Comparison of ENCODE assay signal across 33 cellular contexts in genomic region chr7:41421056-41421455, GRCh38.
"Had no signal": no experiment of that assay in that cellular context is flagged by ENCODE, and none has a peak within 500 bp of the region (broad histone marks: within the 10 kb centered on the region; RNA-seq: fewer than 3 reads in every experiment).

No MANE protein-coding gene starts in this region.

- H3K27me3 ChIP-seq: body of pancreas, brain microvascular endothelial cell, breast epithelium had no signal

- DNase-seq: activated B cell treated with CpG ODN at 0.5 μM for 24 hours; activated CD4-positive, alpha-beta memory T cell treated with anti-CD3 and anti-CD28 coated beads for 36 hours; activated CD4-positive, alpha-beta T cell treated with anti-CD3 and anti-CD28 coated beads for 4 hours; activated CD4-positive, alpha-beta T cell treated with anti-CD3 and anti-CD28 coated beads, Interleukin-2, amount 10 ng/mL, durations not matched to agents 24 days and 14 days; activated CD4-positive, alpha-beta T cell treated with anti-CD3 and anti-CD28 coated beads, Interleukin-2, amount 50 U/mL, for 1 hour; activated CD4-positive, alpha-beta T cell treated with anti-CD3 and anti-CD28 coated beads, Interleukin-2, amount 50 U/mL, for 4 hours; activated CD4-positive, CD25-positive, alpha-beta regulatory T cell treated with anti-CD3 and anti-CD28 coated beads, Interleukin-2, amount 50 U/mL, for 72 hours; activated CD8-positive, alpha-beta memory T cell treated with anti-CD3 and anti-CD28 coated beads, Interleukin-2, amount 50 U/mL, for 4 hours; activated CD8-positive, alpha-beta T cell treated with anti-CD3 and anti-CD28 coated beads for 36 hours; activated effector memory CD4-positive, alpha-beta T cell treated with anti-CD3 and anti-CD28 coated beads, Interleukin-2, amount 50 U/mL, for 16 hours; activated gamma-delta T cell treated with Interleukin-2 at 50 U/mL for 16 hours; activated naive CD4-positive, alpha-beta T cell; activated naive CD4-positive, alpha-beta T cell treated with anti-CD3 and anti-CD28 coated beads for 36 hours; activated naive CD4-positive, alpha-beta T cell treated with anti-CD3 and anti-CD28 coated beads, Interleukin-2, amount 50 U/mL, for 16 hours; activated naive CD8-positive, alpha-beta T cell treated with anti-CD3 and anti-CD28 coated beads for 36 hours; activated T-cell treated with anti-CD3 and anti-CD28 coated beads for 4 hours; activated T-cell treated with anti-CD3 and anti-CD28 coated beads, Interleukin-2, amount 50 U/mL, for 1 hour; activated T-cell treated with anti-CD3 and anti-CD28 coated beads, Interleukin-2, amount 50 U/mL, for 4 hours; activated T-cell treated with anti-CD3 and anti-CD28 coated beads, Interleukin-2, amount 50 U/mL, for 72 hours; aorta; body of pancreas; brain microvascular endothelial cell; central memory CD4-positive, alpha-beta T cell; T-helper 1 cell; T-helper 2 cell; T-helper 9 cell had no signal

- H3K4me1 Mint-ChIP-seq: activated B cell treated with CpG ODN at 0.5 μM for 24 hours; activated CD4-positive, alpha-beta T cell treated with anti-CD3 and anti-CD28 coated beads, Interleukin-2, amount 10 ng/mL, durations not matched to agents 24 days and 14 days; activated naive CD8-positive, alpha-beta T cell treated with anti-CD3 and anti-CD28 coated beads for 36 hours; activated T-helper 17 cell treated with anti-CD3 and anti-CD28 coated beads, Interleukin-2, amount 50 U/mL, for 72 hours had no signal

- H3K4me3 ChIP-seq: body of pancreas, breast epithelium had no signal

- H3K36me3 Mint-ChIP-seq: activated CD4-positive, alpha-beta memory T cell treated with anti-CD3 and anti-CD28 coated beads for 36 hours; activated naive CD4-positive, alpha-beta T cell treated with anti-CD3 and anti-CD28 coated beads, Interleukin-2, amount 50 U/mL, for 72 hours; activated naive CD8-positive, alpha-beta T cell treated with anti-CD3 and anti-CD28 coated beads for 36 hours had no signal

- H3K9me3 Mint-ChIP-seq: activated B cell treated with CpG ODN at 0.5 μM for 24 hours; activated CD4-positive, alpha-beta memory T cell treated with anti-CD3 and anti-CD28 coated beads for 36 hours; activated naive CD4-positive, alpha-beta T cell treated with anti-CD3 and anti-CD28 coated beads for 36 hours; activated naive CD8-positive, alpha-beta T cell treated with anti-CD3 and anti-CD28 coated beads for 36 hours had no signal

- H3K4me1 ChIP-seq: body of pancreas, breast epithelium had no signal

- H3K9me3 ChIP-seq: body of pancreas, breast epithelium had no signal

- H3K27me3 Mint-ChIP-seq: activated CD4-positive, alpha-beta memory T cell treated with anti-CD3 and anti-CD28 coated beads for 36 hours; activated CD4-positive, alpha-beta T cell treated with anti-CD3 and anti-CD28 coated beads, Interleukin-2, amount 10 ng/mL, durations not matched to agents 24 days and 14 days; activated CD8-positive, alpha-beta T cell treated with anti-CD3 and anti-CD28 coated beads for 36 hours; activated naive CD8-positive, alpha-beta T cell treated with anti-CD3 and anti-CD28 coated beads for 36 hours; activated T-helper 17 cell treated with anti-CD3 and anti-CD28 coated beads, Interleukin-2, amount 50 U/mL, for 72 hours had no signal

- H3K27ac Mint-ChIP-seq: activated B cell treated with CpG ODN at 0.5 μM for 24 hours; activated CD4-positive, alpha-beta memory T cell treated with anti-CD3 and anti-CD28 coated beads for 36 hours; activated CD4-positive, alpha-beta T cell treated with anti-CD3 and anti-CD28 coated beads, Interleukin-2, amount 10 ng/mL, durations not matched to agents 24 days and 14 days; activated CD8-positive, alpha-beta T cell treated with anti-CD3 and anti-CD28 coated beads for 36 hours; activated naive CD4-positive, alpha-beta T cell treated with anti-CD3 and anti-CD28 coated beads for 36 hours; activated naive CD4-positive, alpha-beta T cell treated with anti-CD3 and anti-CD28 coated beads, Interleukin-2, amount 50 U/mL, for 72 hours; activated naive CD8-positive, alpha-beta T cell treated with anti-CD3 and anti-CD28 coated beads for 36 hours; activated T-cell treated with anti-CD3 and anti-CD28 coated beads, Interleukin-2, amount 50 U/mL, for 72 hours; activated T-helper 1 cell treated with anti-CD3 and anti-CD28 coated beads, Interleukin-12 subunit alpha, Interleukin-12 subunit beta, Interleukin-2, Interleukin-4 antibody, amounts not matched to agents 30 ng/mL and 10 ng/mL and 1 ng/mL, durations not matched to agents 14 hours and 24 hours and 36 hours; activated T-helper 17 cell treated with anti-CD3 and anti-CD28 coated beads, Interleukin-2, amount 50 U/mL, for 72 hours; T-helper 1 cell treated with Interleukin-12 subunit alpha and Interleukin-12 subunit beta and Interleukin-4 antibody, amounts not matched to agents 30 μg/mL and 1 μg/mL, for 36 hours; T-helper 2 cell treated with Interferon-gamma antibody and Interleukin-4, amounts not matched to agents 5 μg/mL and 100 μg/mL, for 36 hours had no signal

- ATAC-seq: activated CD8-positive, alpha-beta T cell treated with anti-CD3 and anti-CD28 coated beads for 36 hours; activated naive CD4-positive, alpha-beta T cell treated with anti-CD3 and anti-CD28 coated beads, Interleukin-2, amount 50 U/mL, for 72 hours; activated T-cell treated with anti-CD3 and anti-CD28 coated beads, Interleukin-2, amount 50 U/mL, for 4 hours; activated T-cell treated with anti-CD3 and anti-CD28 coated beads, Interleukin-2, amount 50 U/mL, for 72 hours; activated T-helper 17 cell treated with anti-CD3 and anti-CD28 coated beads, Interleukin-2, amount 50 U/mL, for 72 hours; body of pancreas had no signal

- H3K4me3 Mint-ChIP-seq: activated B cell treated with CpG ODN at 0.5 μM for 24 hours; activated CD4-positive, alpha-beta memory T cell treated with anti-CD3 and anti-CD28 coated beads for 36 hours; activated CD4-positive, alpha-beta T cell treated with anti-CD3 and anti-CD28 coated beads, Interleukin-2, amount 10 ng/mL, durations not matched to agents 24 days and 14 days; activated CD8-positive, alpha-beta T cell treated with anti-CD3 and anti-CD28 coated beads for 36 hours; activated naive CD4-positive, alpha-beta T cell treated with anti-CD3 and anti-CD28 coated beads for 36 hours; activated naive CD8-positive, alpha-beta T cell treated with anti-CD3 and anti-CD28 coated beads for 36 hours; activated T-cell treated with anti-CD3 and anti-CD28 coated beads, Interleukin-2, amount 50 U/mL, for 4 hours; activated T-cell treated with anti-CD3 and anti-CD28 coated beads, Interleukin-2, amount 50 U/mL, for 72 hours; activated T-helper 1 cell treated with anti-CD3 and anti-CD28 coated beads, Interleukin-12 subunit alpha, Interleukin-12 subunit beta, Interleukin-2, Interleukin-4 antibody, amounts not matched to agents 30 ng/mL and 10 ng/mL and 1 ng/mL, durations not matched to agents 14 hours and 24 hours and 36 hours; activated T-helper 17 cell treated with anti-CD3 and anti-CD28 coated beads, Interleukin-2, amount 50 U/mL, for 72 hours; T-helper 1 cell treated with Interleukin-12 subunit alpha and Interleukin-12 subunit beta and Interleukin-4 antibody, amounts not matched to agents 30 μg/mL and 1 μg/mL, for 36 hours; T-helper 2 cell treated with Interferon-gamma antibody and Interleukin-4, amounts not matched to agents 5 μg/mL and 100 μg/mL, for 36 hours had no signal

- H3K36me3 ChIP-seq: brain microvascular endothelial cell, breast epithelium had no signal

- H3K27ac ChIP-seq: body of pancreas, brain microvascular endothelial cell, breast epithelium, VCaP had no signal
